Comparison of ENCODE assay signal across 8 cellular contexts in genomic region chr1:23745515-23745914, GRCh38. TPM values are rescaled to one million over a fixed set of nuclear protein-coding genes. Genes with fewer than 3 reads are reported as not detected.
DNase-seq lines count a peak whose midpoint lies in the region; ATAC-seq and TF ChIP-seq lines count a peak whose summit lies in the region.

No MANE protein-coding gene starts in this region.

- ATAC-seq in HG03039 (IDR thresholded peaks at IDR 0.05; ENCODE audit: unreplicated experiment) = no peak
- no peak for ATAC-seq in HG03442 (IDR thresholded peaks at IDR 0.05; ENCODE audit: unreplicated experiment)

- H3K4me1 ChIP-seq in esophagus muscularis mucosa = peaks cover 23 to 54% (median 50%) of the 10 kb centered on the region in 4 donors

- H3K4me1 Mint-ChIP-seq in IgD-negative memory B cell = peaks cover 34 to 58% (median 45%) of the 10 kb centered on the region in 3 donors
- H3K4me1 Mint-ChIP-seq in immature natural killer cell = peaks cover 40 to 66% of the 10 kb centered on the region in 2 donors

- H3K27ac ChIP-seq in WERI-Rb-1 (no peak overlapping the region), esophagus muscularis mucosa (replicated peaks in 1 of 4) (no peak overlapping the region)

- 64% methylated on average over 1 of the region's 1 CpG for WGBS in esophagus muscularis mucosa

- intact Hi-C loops in esophagus muscularis mucosa (cut with DNase I) = no loop called here

- no peak for TF ChIP-seq EP300 in esophagus muscularis mucosa (IDR thresholded peaks at IDR 0.05)

- no peaks in the 10 kb centered on the region for H3K9me3 Mint-ChIP-seq in IgD-negative memory B cell
- no peaks in the 10 kb centered on the region for H3K9me3 Mint-ChIP-seq in immature natural killer cell

- TF ChIP-seq POLR2A in esophagus muscularis mucosa (IDR thresholded peaks at IDR 0.05; ENCODE audit: low read depth) = no peak

- H3K36me3 ChIP-seq in WERI-Rb-1 (peaks cover 41% of the 10 kb centered on the region), esophagus muscularis mucosa (peaks cover 0 to 19% (median 11%) of the 10 kb centered on the region in 4 donors)

- H3K27ac Mint-ChIP-seq in IgD-negative memory B cell (peak overlapping the region in 2 of 3 donors; percentile 74 to 92), immature natural killer cell (peak overlapping the region in 2 of 6 donors; percentile 9 to 55)

- peak; percentile 31; the same call in 1 of the 2 replicates for TF ChIP-seq CTCF in WERI-Rb-1 (IDR thresholded peaks at IDR 0.05; ENCODE audit: low read depth, low read length)
- TF ChIP-seq CTCF in esophagus muscularis mucosa (IDR thresholded peaks at IDR 0.05) = peak in 1 of 3 experiments; percentile 23

- no peaks in the 10 kb centered on the region for H3K36me3 Mint-ChIP-seq in IgD-negative memory B cell
- H3K36me3 Mint-ChIP-seq in immature natural killer cell = peaks cover 0 to 6% (median 4%) of the 10 kb centered on the region in 3 donors

- H3K4me3 ChIP-seq in WERI-Rb-1 (ENCODE audit: low read depth, low read length) (no peak overlapping the region), esophagus muscularis mucosa (no peak overlapping the region)

- no peaks in the 10 kb centered on the region for H3K9me3 ChIP-seq in WERI-Rb-1 (ENCODE audit: severe bottlenecking)
- no peaks in the 10 kb centered on the region for H3K9me3 ChIP-seq in esophagus muscularis mucosa

- H3K4me3 Mint-ChIP-seq in IgD-negative memory B cell = peak overlapping the region; percentile 61 to 98 (median 94)
- peak overlapping the region in 4 of 5 donors; percentile 88 to 92 (median 90) for H3K4me3 Mint-ChIP-seq in immature natural killer cell

- DNase-seq in NCI-H2081 (lab: John Stamatoyannopoulos, UW) (peak; percentile 11 to 49), NCI-H2081 treated with DMSO at 0.1 percent for 48 hours (lab: John Stamatoyannopoulos, UW) (no peak), WERI-Rb-1 (no peak), immature natural killer cell (no peak), esophagus muscularis mucosa (ENCODE audit: extremely low spot score) (no peak)

- H3K27me3 ChIP-seq in WERI-Rb-1 (ENCODE audit: insufficient read depth, low read depth, severe bottlenecking) (no peaks in the 10 kb centered on the region), esophagus muscularis mucosa (no peaks in the 10 kb centered on the region)

- H3K27me3 Mint-ChIP-seq in IgD-negative memory B cell (no peaks in the 10 kb centered on the region), immature natural killer cell (ENCODE audit: low read depth in 3 of 3) (peaks cover 0 to 13% (median 2%) of the 10 kb centered on the region in 3 donors)

RNA-seq across cellular contexts. Expression of gene ELOA, which starts 2.2 kb away (rescaled TPM):
- polyA plus RNA-seq in IgD-negative memory B cell (100 TPM), immature natural killer cell (10 to 100 TPM; 16.4 to 30.3 (median 19.1) TPM)
- total RNA-seq in esophagus muscularis mucosa = 10 to 100 TPM; 35.7 to 45.4 (median 39.1) TPM

RNA-seq across cellular contexts. Expression of gene PITHD1, which starts 32.7 kb away (rescaled TPM):
- 73.6 TPM for polyA plus RNA-seq in IgD-negative memory B cell
- polyA plus RNA-seq in immature natural killer cell = 10 to 100 TPM; 62.5 to 89.2 (median 82.4) TPM
- total RNA-seq in esophagus muscularis mucosa = 10 to 100 TPM; 43.6 to 66.6 (median 56.0) TPM

RNA-seq across cellular contexts. Expression of gene LYPLA2, which starts 45.4 kb away (rescaled TPM):
- polyA plus RNA-seq in IgD-negative memory B cell (96.5 TPM), immature natural killer cell (100 to 1,000 TPM in 2 of 3 donors, 10 to 100 TPM in 1; 91.9 to 142 (median 117) TPM)
- 10 to 100 TPM; 32.8 to 51.4 (median 40.8) TPM for total RNA-seq in esophagus muscularis mucosa

RNA-seq across cellular contexts. Expression of gene RPL11, which starts 53.9 kb away (rescaled TPM):
- 1,607 TPM for polyA plus RNA-seq in IgD-negative memory B cell
- polyA plus RNA-seq in immature natural killer cell = 100 to 1,000 TPM; 524 to 763 (median 531) TPM
- 1,000 to 10,000 TPM in 1 of 4 donors, 100 to 1,000 TPM in 3; 706 to 1,125 (median 899) TPM for total RNA-seq in esophagus muscularis mucosa

RNA-seq across cellular contexts. Expression of gene GALE, which starts 55.0 kb away (rescaled TPM):
- 8.0 TPM for polyA plus RNA-seq in IgD-negative memory B cell
- 10 to 100 TPM; 31.2 to 52.9 (median 39.9) TPM for polyA plus RNA-seq in immature natural killer cell
- 10 to 100 TPM in 3 of 4 donors, 1 to 10 TPM in 1; 7.1 to 13.6 (median 12.8) TPM for total RNA-seq in esophagus muscularis mucosa

Comparison
In these comparisons a context has a peak if more than half of its experiments do, and no peak if none do; other contexts are left out.
1. DNase-seq: peak in NCI-H2081 (2 of 2); none in NCI-H2081 treated with DMSO at 0.1 percent for 48 hours (single experiment), WERI-Rb-1 (single experiment), immature natural killer cell (0 of 3) and esophagus muscularis mucosa (single experiment).